In genomic region chr4:117560329-117560728, GRCh38 we compare ENCODE assay signal across 9 cellular contexts.
DNase-seq lines count a peak whose midpoint lies in the region; ATAC-seq, FAIRE-seq and TF ChIP-seq lines count a peak whose summit lies in the region.
"Had no signal": no experiment of that assay in that cellular context is flagged by ENCODE, and none has a peak within 500 bp of the region (broad histone marks: within the 10 kb centered on the region; RNA-seq: fewer than 3 reads in every experiment).

No MANE protein-coding gene starts in this region.

- dilution Hi-C loops in endothelial cell of umbilical vein (cut with MboI; ENCODE audit: extremely low pct_ligation_motif_present, low sequenced_read_pairs), result no loop called here

- no peak for FAIRE-seq in endothelial cell of umbilical vein (lab: Jason Lieb, UNC)

- no peak overlapping the region for H3K27ac Mint-ChIP-seq in stimulated activated naive B cell treated with anti-CD40 and anti-IgM and Interleukin-4, amounts not matched to agents 10 μg/mL and 1 μg/mL and 100 μg/mL, for 72 hours

- in situ Hi-C loops in GM23248 (cut with MboI), result no loop called here

- H3K4me1 ChIP-seq in endothelial cell of umbilical vein (ENCODE audit: control insufficient read depth, extremely low read depth, insufficient read depth, low read length) (no peaks in the 10 kb centered on the region), smooth muscle cell (ENCODE audit: low read depth) (no peaks in the 10 kb centered on the region), GM23248 (ENCODE audit: insufficient read depth) (no peaks in the 10 kb centered on the region)
- H3K4me1 ChIP-seq: heart right ventricle had no signal

- no peaks in the 10 kb centered on the region for H3K36me3 ChIP-seq in endothelial cell of umbilical vein (ENCODE audit: control insufficient read depth in 2 of 2, extremely low read depth in 1 of 2, insufficient read depth in 2 of 2, low read length in 2 of 2)
- no peaks in the 10 kb centered on the region for H3K36me3 ChIP-seq in smooth muscle cell (ENCODE audit: low read depth)
- no peaks in the 10 kb centered on the region for H3K36me3 ChIP-seq in GM23248 (ENCODE audit: low read depth)
- H3K36me3 ChIP-seq: heart right ventricle had no signal

- H3K4me3 ChIP-seq in endothelial cell of umbilical vein (replicated peaks in 1 of 3; ENCODE audit: insufficient read depth in 1 of 3, low read depth in 1 of 3, low read length in 3 of 3), result no peak overlapping the region
- no peak overlapping the region for H3K4me3 ChIP-seq in smooth muscle cell
- no peak overlapping the region for H3K4me3 ChIP-seq in GM23248
- H3K4me3 ChIP-seq: heart right ventricle had no signal

- H3K4me1 Mint-ChIP-seq in stimulated activated naive B cell treated with anti-CD40 and anti-IgM and Interleukin-4, amounts not matched to agents 10 μg/mL and 1 μg/mL and 100 μg/mL, for 72 hours, result no peaks in the 10 kb centered on the region

- H4K20me1 ChIP-seq in endothelial cell of umbilical vein (replicated peaks; ENCODE audit: control insufficient read depth, extremely low read depth, insufficient read depth, low read length), result no peaks in the 10 kb centered on the region
- H4K20me1 ChIP-seq in smooth muscle cell (ENCODE audit: low read depth), result no peaks in the 10 kb centered on the region
- H4K20me1 ChIP-seq in GM23248 (ENCODE audit: insufficient read depth), result no peaks in the 10 kb centered on the region

- H3K9me1 ChIP-seq in endothelial cell of umbilical vein (replicated peaks; ENCODE audit: control insufficient read depth, extremely low read depth, insufficient read depth, low read length), result no peaks in the 10 kb centered on the region

- CTCF ChIA-PET in endothelial cell of umbilical vein (lab: Charles Lee), result interaction anchor here (1.6 kb wide), 1 partner anchor 1380 kb away, joined by 4 read pairs; no protein-coding TSS in a partner anchor

- no peak overlapping the region for H3K4me3 Mint-ChIP-seq in stimulated activated naive B cell treated with anti-CD40 and anti-IgM and Interleukin-4, amounts not matched to agents 10 μg/mL and 1 μg/mL and 100 μg/mL, for 72 hours

- no peak overlapping the region for H2AFZ ChIP-seq in endothelial cell of umbilical vein (ENCODE audit: low read depth, low read length)
- H2AFZ ChIP-seq in smooth muscle cell (ENCODE audit: low read depth), result no peak overlapping the region
- no peak overlapping the region for H2AFZ ChIP-seq in GM23248

- H3K79me2 ChIP-seq in endothelial cell of umbilical vein (ENCODE audit: control insufficient read depth, insufficient read depth, low read length) (no peaks in the 10 kb centered on the region), smooth muscle cell (ENCODE audit: low read depth) (no peaks in the 10 kb centered on the region), GM23248 (ENCODE audit: insufficient read depth) (no peaks in the 10 kb centered on the region)

- H3K36me3 Mint-ChIP-seq in stimulated activated naive B cell treated with anti-CD40 and anti-IgM and Interleukin-4, amounts not matched to agents 10 μg/mL and 1 μg/mL and 100 μg/mL, for 72 hours, result no peaks in the 10 kb centered on the region

- H3K27me3 Mint-ChIP-seq in stimulated activated naive B cell treated with anti-CD40 and anti-IgM and Interleukin-4, amounts not matched to agents 10 μg/mL and 1 μg/mL and 100 μg/mL, for 72 hours, result no peaks in the 10 kb centered on the region

- POLR2A ChIA-PET in endothelial cell of umbilical vein (lab: Charles Lee), result no interaction called here

- H3K9me3 ChIP-seq in endothelial cell of umbilical vein (replicated peaks; ENCODE audit: control insufficient read depth, insufficient read depth, low read length), result no peaks in the 10 kb centered on the region
- H3K9me3 ChIP-seq in smooth muscle cell (replicated peaks; ENCODE audit: low read depth), result no peaks in the 10 kb centered on the region
- no peaks in the 10 kb centered on the region for H3K9me3 ChIP-seq in GM23248 (ENCODE audit: low read depth)
- H3K9me3 ChIP-seq: heart right ventricle had no signal

- BruUV-seq in endothelial cell of umbilical vein (replicated peaks; lab: Mats Ljungman, UMichigan), result no TSS peak

- no peaks in the 10 kb centered on the region for H3K9me3 Mint-ChIP-seq in stimulated activated naive B cell treated with anti-CD40 and anti-IgM and Interleukin-4, amounts not matched to agents 10 μg/mL and 1 μg/mL and 100 μg/mL, for 72 hours

- DNase-seq in HS-5 (ENCODE audit: low read depth) (peak; percentile 2), NCI-H748 treated with DMSO at 0.1 percent for 48 hours (lab: John Stamatoyannopoulos, UW) (peak; percentile 1), endothelial cell of umbilical vein (ENCODE audit: low read depth, low spot score) (peak; percentile 11), smooth muscle cell (lab: John Stamatoyannopoulos, UW; ENCODE audit: unreplicated experiment) (no peak), GM23248 (no peak)
- DNase-seq in stimulated activated naive B cell treated with anti-CD40 and anti-IgM and Interleukin-4, amounts not matched to agents 10 μg/mL and 1 μg/mL and 100 μg/mL, for 72 hours, result no peak
- DNase-seq: heart right ventricle, NCI-H1092 had no signal

- H3K9me2 ChIP-seq in GM23248 (ENCODE audit: insufficient read depth), result no peaks in the 10 kb centered on the region

- no peaks in the 10 kb centered on the region for H3F3A ChIP-seq in smooth muscle cell (ENCODE audit: low read depth)
- H3F3A ChIP-seq in GM23248 (ENCODE audit: insufficient read depth), result no peaks in the 10 kb centered on the region

- H3K9ac ChIP-seq in endothelial cell of umbilical vein (replicated peaks; ENCODE audit: extremely low read depth, insufficient read depth, low read length) (no peak overlapping the region), smooth muscle cell (ENCODE audit: low read depth) (no peak overlapping the region), GM23248 (no peak overlapping the region)

- H3K4me2 ChIP-seq in endothelial cell of umbilical vein (ENCODE audit: insufficient read depth, low read length) (no peak overlapping the region), smooth muscle cell (no peak overlapping the region), GM23248 (ENCODE audit: unreplicated experiment) (no peak overlapping the region)

- ATAC-seq in HG02938 (IDR thresholded peaks at IDR 0.05; ENCODE audit: unreplicated experiment), result no peak
- ATAC-seq in stimulated activated naive B cell treated with anti-CD40 and anti-IgM and Interleukin-4, amounts not matched to agents 10 μg/mL and 1 μg/mL and 100 μg/mL, for 72 hours (replicated peaks), result no peak
- ATAC-seq: heart right ventricle had no signal

- TF ChIP-seq CTCF in endothelial cell of umbilical vein (IDR thresholded peaks at IDR 0.05; ENCODE audit: extremely low read depth in 1 of 2, insufficient read depth in 1 of 2, low read depth in 1 of 2, low read length in 2 of 2) (no peak), smooth muscle cell (IDR thresholded peaks at IDR 0.05; ENCODE audit: borderline replicate concordance, insufficient read depth, poor library complexity, severe bottlenecking) (peak; percentile 18)

- intact Hi-C loops in endothelial cell of umbilical vein (cut with micrococcal nuclease), result loop anchor here (1.0 kb wide), 1 partner anchor 1202 kb away; no protein-coding TSS in a partner anchor

- WGBS in smooth muscle cell (ENCODE audit: low lambda C conversion rate), result 85% methylated on average over 1 of the region's 1 CpG
- 0 to 3% methylated on average over 1 of the region's 1 CpG for WGBS in GM23248 (ENCODE audit: low coverage in 1 of 2, low lambda C conversion rate in 2 of 2, missing lambda C conversion rate in 2 of 2), 2 experiments

- H3K27me3 ChIP-seq in endothelial cell of umbilical vein (ENCODE audit: control insufficient read depth in 2 of 2, insufficient read depth in 2 of 2, low read length in 2 of 2), result no peaks in the 10 kb centered on the region
- H3K27me3 ChIP-seq in smooth muscle cell (ENCODE audit: low read depth), result no peaks in the 10 kb centered on the region
- H3K27me3 ChIP-seq in GM23248 (replicated peaks; ENCODE audit: insufficient read depth), result no peaks in the 10 kb centered on the region
- H3K27me3 ChIP-seq: heart right ventricle had no signal

- no peak for TF ChIP-seq POLR2A in endothelial cell of umbilical vein (IDR thresholded peaks at IDR 0.05; ENCODE audit: low read depth, low read length)

- H3K27ac ChIP-seq in endothelial cell of umbilical vein (ENCODE audit: insufficient read depth, low read depth, low read length) (no peak overlapping the region), smooth muscle cell (ENCODE audit: low read depth) (no peak overlapping the region), GM23248 (no peak overlapping the region)
- H3K27ac ChIP-seq: heart right ventricle had no signal

TF ChIP-seq in endothelial cell of umbilical vein, 7 proteins besides CTCF, POLR2A, EP300 and RAD21:
- TF ChIP-seq EZH2 (IDR thresholded peaks at IDR 0.05; ENCODE audit: borderline replicate concordance, low read depth, low read length, severe bottlenecking) (no peak), MYC (IDR thresholded peaks at IDR 0.05; ENCODE audit: low read depth, low read length) (no peak), MAX (IDR thresholded peaks at IDR 0.05; ENCODE audit: insufficient read depth, insufficient read length) (no peak), POLR2AphosphoS5 (IDR thresholded peaks at IDR 0.05; ENCODE audit: insufficient read depth, low read depth, low read length) (no peak), JUN (IDR thresholded peaks at IDR 0.05; ENCODE audit: borderline replicate concordance, insufficient read depth, insufficient read length, low read depth) (no peak), GATA2 (IDR thresholded peaks at IDR 0.05; ENCODE audit: insufficient read depth, insufficient read length, low read depth, low read length) (no peak)

Comparison
In these comparisons a context has a peak if more than half of its experiments do, and no peak if none do; other contexts are left out.
1. DNase-seq: peak in HS-5 (single experiment), NCI-H748 treated with DMSO at 0.1 percent for 48 hours (single experiment) and endothelial cell of umbilical vein (single experiment); none in smooth muscle cell (single experiment), stimulated activated naive B cell treated with anti-CD40 and anti-IgM and Interleukin-4, amounts not matched to agents 10 μg/mL and 1 μg/mL and 100 μg/mL, for 72 hours (single experiment) and GM23248 (single experiment).